35 cellular contexts compared by ENCODE assay signal in the genomic region with DNA sequence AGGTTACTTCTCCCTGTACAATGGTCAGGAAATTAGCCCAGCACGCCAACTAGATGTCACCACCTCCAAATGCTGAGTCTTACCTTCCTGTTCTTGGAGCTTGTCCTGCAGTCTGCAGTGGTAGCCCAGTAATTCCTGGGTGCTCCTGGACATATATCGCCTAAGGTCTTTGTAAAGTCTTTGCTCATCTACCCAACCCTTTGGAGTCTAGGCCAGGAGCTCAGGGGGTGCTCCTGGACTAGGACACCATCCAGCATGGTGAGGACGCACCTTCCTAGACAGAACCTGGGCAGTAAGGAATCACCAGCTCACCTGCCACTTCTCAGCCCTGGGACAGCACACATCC. TPM values are rescaled to one million over a fixed set of nuclear protein-coding genes. Genes with fewer than 3 reads are reported as not detected.
"Had no signal": no experiment of that assay in that cellular context is flagged by ENCODE, and none has a peak within 500 bp of the region (broad histone marks: within the 10 kb centered on the region; RNA-seq: fewer than 3 reads in every experiment).

No MANE protein-coding gene starts in this region.

- H3K4me3 ChIP-seq: adrenal gland, body of pancreas, cardiac muscle cell, colonic mucosa, gastrocnemius medialis, heart left ventricle had no signal

- H3K27me3 Mint-ChIP-seq: activated CD8-positive, alpha-beta memory T cell treated with anti-CD3 and anti-CD28 coated beads, Interleukin-2, amount 10 ng/mL, durations not matched to agents 7 days and 5 days had no signal

- H3K9me3 ChIP-seq: adrenal gland, body of pancreas, colonic mucosa, gastrocnemius medialis, heart left ventricle had no signal

- H3K27ac ChIP-seq: adrenal gland, body of pancreas, cardiac muscle cell, colonic mucosa, foreskin keratinocyte, gastrocnemius medialis, heart left ventricle had no signal

- H3K9me3 Mint-ChIP-seq: activated naive CD4-positive, alpha-beta T cell treated with anti-CD3 and anti-CD28 coated beads, Interleukin-2, amount 50 U/mL, for 24 hours; activated T-helper 1 cell treated with anti-CD3 and anti-CD28 coated beads, Interleukin-12 subunit alpha, Interleukin-12 subunit beta, Interleukin-2, Interleukin-4 antibody, amounts not matched to agents 30 ng/mL and 10 ng/mL and 1 ng/mL, durations not matched to agents 14 hours and 24 hours and 36 hours had no signal

- ATAC-seq: activated CD8-positive, alpha-beta memory T cell treated with anti-CD3 and anti-CD28 coated beads, Interleukin-2, amount 10 ng/mL, durations not matched to agents 7 days and 5 days; activated CD8-positive, alpha-beta T cell treated with anti-CD3 and anti-CD28 coated beads, Interleukin-2, amount 10 ng/mL, durations not matched to agents 7 days and 5 days; activated naive CD8-positive, alpha-beta T cell treated with anti-CD3 and anti-CD28 coated beads, Interleukin-2, amount 50 U/mL, for 24 hours; body of pancreas; esophagus mucosa; foreskin keratinocyte; gastrocnemius medialis; WTC11 had no signal

- H3K27ac Mint-ChIP-seq: activated CD4-positive, alpha-beta memory T cell treated with anti-CD3 and anti-CD28 coated beads for 36 hours; activated CD8-positive, alpha-beta memory T cell treated with anti-CD3 and anti-CD28 coated beads, Interleukin-2, amount 10 ng/mL, durations not matched to agents 7 days and 5 days; activated CD8-positive, alpha-beta T cell treated with anti-CD3 and anti-CD28 coated beads, Interleukin-2, amount 10 ng/mL, durations not matched to agents 7 days and 5 days; activated naive CD4-positive, alpha-beta T cell treated with anti-CD3 and anti-CD28 coated beads for 36 hours; activated naive CD4-positive, alpha-beta T cell treated with anti-CD3 and anti-CD28 coated beads, Interleukin-2, amount 50 U/mL, for 24 hours; activated naive CD8-positive, alpha-beta T cell treated with anti-CD3 and anti-CD28 coated beads for 36 hours; activated naive CD8-positive, alpha-beta T cell treated with anti-CD3 and anti-CD28 coated beads, Interleukin-2, amount 50 U/mL, for 24 hours; activated T-helper 1 cell treated with anti-CD3 and anti-CD28 coated beads, Interleukin-12 subunit alpha, Interleukin-12 subunit beta, Interleukin-2, Interleukin-4 antibody, amounts not matched to agents 30 ng/mL and 10 ng/mL and 1 ng/mL, durations not matched to agents 14 hours and 24 hours and 36 hours; activated T-helper 2 cell treated with anti-CD3 and anti-CD28 coated beads, Interferon-gamma antibody, Interleukin-2, Interleukin-4, amounts not matched to agents 10 μg/mL and 5 μg/mL and 100 μg/mL, durations not matched to agents 14 hours and 24 hours and 36 hours; WTC11 had no signal

- H3K4me1 Mint-ChIP-seq: activated naive CD4-positive, alpha-beta T cell treated with anti-CD3 and anti-CD28 coated beads, Interleukin-2, amount 50 U/mL, for 24 hours; activated naive CD8-positive, alpha-beta T cell treated with anti-CD3 and anti-CD28 coated beads for 36 hours; activated naive CD8-positive, alpha-beta T cell treated with anti-CD3 and anti-CD28 coated beads, Interleukin-2, amount 50 U/mL, for 24 hours had no signal

- H3K4me3 Mint-ChIP-seq: activated CD4-positive, alpha-beta memory T cell treated with anti-CD3 and anti-CD28 coated beads for 36 hours; activated CD8-positive, alpha-beta memory T cell treated with anti-CD3 and anti-CD28 coated beads, Interleukin-2, amount 10 ng/mL, durations not matched to agents 7 days and 5 days; activated CD8-positive, alpha-beta T cell treated with anti-CD3 and anti-CD28 coated beads, Interleukin-2, amount 10 ng/mL, durations not matched to agents 7 days and 5 days; activated naive CD4-positive, alpha-beta T cell treated with anti-CD3 and anti-CD28 coated beads for 36 hours; activated naive CD4-positive, alpha-beta T cell treated with anti-CD3 and anti-CD28 coated beads, Interleukin-2, amount 50 U/mL, for 24 hours; activated naive CD8-positive, alpha-beta T cell treated with anti-CD3 and anti-CD28 coated beads for 36 hours; activated naive CD8-positive, alpha-beta T cell treated with anti-CD3 and anti-CD28 coated beads, Interleukin-2, amount 50 U/mL, for 24 hours; activated T-helper 1 cell treated with anti-CD3 and anti-CD28 coated beads, Interleukin-12 subunit alpha, Interleukin-12 subunit beta, Interleukin-2, Interleukin-4 antibody, amounts not matched to agents 30 ng/mL and 10 ng/mL and 1 ng/mL, durations not matched to agents 14 hours and 24 hours and 36 hours; WTC11 had no signal

- H3K27me3 ChIP-seq: adrenal gland, body of pancreas, cardiac muscle cell, colonic mucosa, foreskin keratinocyte, gastrocnemius medialis had no signal

- DNase-seq: activated CD4-positive, alpha-beta memory T cell treated with anti-CD3 and anti-CD28 coated beads for 36 hours; activated CD4-positive, alpha-beta T cell treated with anti-CD3 and anti-CD28 coated beads for 1 hour; activated CD4-positive, alpha-beta T cell treated with anti-CD3 and anti-CD28 coated beads for 48 hours; activated CD8-positive, alpha-beta memory T cell treated with anti-CD3 and anti-CD28 coated beads, Interleukin-2, amount 10 ng/mL, durations not matched to agents 7 days and 5 days; activated CD8-positive, alpha-beta memory T cell treated with anti-CD3 and anti-CD28 coated beads, Interleukin-2, amount 50 U/mL, for 4 hours; activated CD8-positive, alpha-beta T cell treated with anti-CD3 and anti-CD28 coated beads, Interleukin-2, amount 10 ng/mL, durations not matched to agents 7 days and 5 days; activated effector memory CD4-positive, alpha-beta T cell treated with anti-CD3 and anti-CD28 coated beads, Interleukin-2, amount 50 U/mL, for 16 hours; activated naive CD4-positive, alpha-beta T cell treated with anti-CD3 and anti-CD28 coated beads for 36 hours; activated naive CD8-positive, alpha-beta T cell treated with anti-CD3 and anti-CD28 coated beads for 36 hours; activated naive CD8-positive, alpha-beta T cell treated with anti-CD3 and anti-CD28 coated beads, Interleukin-2, amount 50 U/mL, for 24 hours; activated T-cell treated with anti-CD3 and anti-CD28 coated beads, Interleukin-2, amount 50 U/mL, for 1 hour; activated T-cell treated with anti-CD3 and anti-CD28 coated beads, Interleukin-2, amount 50 U/mL, for 48 hours; adrenal gland; amygdala; aorta; body of pancreas; central memory CD4-positive, alpha-beta T cell; cerebellar nuclear complex; colonic mucosa; effector CD8-positive, alpha-beta T cell; foreskin keratinocyte; gastrocnemius medialis; glutamatergic neuron; heart left ventricle; T-helper 2 cell had no signal

- H3K36me3 Mint-ChIP-seq: activated CD4-positive, alpha-beta memory T cell treated with anti-CD3 and anti-CD28 coated beads for 36 hours; activated CD8-positive, alpha-beta memory T cell treated with anti-CD3 and anti-CD28 coated beads, Interleukin-2, amount 10 ng/mL, durations not matched to agents 7 days and 5 days; activated naive CD4-positive, alpha-beta T cell treated with anti-CD3 and anti-CD28 coated beads, Interleukin-2, amount 50 U/mL, for 24 hours; activated naive CD8-positive, alpha-beta T cell treated with anti-CD3 and anti-CD28 coated beads for 36 hours; WTC11 had no signal

- H3K36me3 ChIP-seq: adrenal gland, cardiac muscle cell, colonic mucosa, gastrocnemius medialis, heart left ventricle had no signal

- H3K4me1 ChIP-seq: adrenal gland, colonic mucosa, foreskin keratinocyte, gastrocnemius medialis, heart left ventricle had no signal

RNA-seq across cellular contexts. Expression of a gene that starts 0.6 kb away (rescaled TPM):
- total RNA-seq: activated CD4-positive, alpha-beta memory T cell treated with anti-CD3 and anti-CD28 coated beads for 36 hours; activated CD8-positive, alpha-beta memory T cell treated with anti-CD3 and anti-CD28 coated beads for 36 hours; activated CD8-positive, alpha-beta memory T cell treated with anti-CD3 and anti-CD28 coated beads, Interleukin-2, amount 10 ng/mL, durations not matched to agents 7 days and 5 days; activated CD8-positive, alpha-beta T cell treated with anti-CD3 and anti-CD28 coated beads, Interleukin-2, amount 10 ng/mL, durations not matched to agents 7 days and 5 days; activated naive CD4-positive, alpha-beta T cell treated with anti-CD3 and anti-CD28 coated beads for 36 hours; activated naive CD8-positive, alpha-beta T cell treated with anti-CD3 and anti-CD28 coated beads for 36 hours; activated T-helper 1 cell treated with anti-CD3 and anti-CD28 coated beads, Interleukin-12 subunit alpha, Interleukin-12 subunit beta, Interleukin-2, Interleukin-4 antibody, amounts not matched to agents 30 ng/mL and 10 ng/mL and 1 ng/mL, durations not matched to agents 14 hours and 24 hours and 36 hours; activated T-helper 2 cell treated with anti-CD3 and anti-CD28 coated beads, Interferon-gamma antibody, Interleukin-2, Interleukin-4, amounts not matched to agents 10 μg/mL and 5 μg/mL and 100 μg/mL, durations not matched to agents 14 hours and 24 hours and 36 hours; adrenal gland; aorta; cardiac muscle cell; dermis microvascular lymphatic vessel endothelial cell; epithelial cell of proximal tubule; esophagus mucosa; foreskin keratinocyte; heart left ventricle; T-helper 1 cell treated with Interleukin-12 subunit alpha and Interleukin-12 subunit beta and Interleukin-4 antibody, amounts not matched to agents 30 ng/mL and 1 ng/mL, for 36 hours had no signal

RNA-seq across cellular contexts. Expression of a gene that starts 30.6 kb away (rescaled TPM):
- total RNA-seq: activated CD4-positive, alpha-beta memory T cell treated with anti-CD3 and anti-CD28 coated beads for 36 hours; activated CD8-positive, alpha-beta memory T cell treated with anti-CD3 and anti-CD28 coated beads for 36 hours; activated CD8-positive, alpha-beta memory T cell treated with anti-CD3 and anti-CD28 coated beads, Interleukin-2, amount 10 ng/mL, durations not matched to agents 7 days and 5 days; activated CD8-positive, alpha-beta T cell treated with anti-CD3 and anti-CD28 coated beads, Interleukin-2, amount 10 ng/mL, durations not matched to agents 7 days and 5 days; activated naive CD4-positive, alpha-beta T cell treated with anti-CD3 and anti-CD28 coated beads for 36 hours; activated naive CD8-positive, alpha-beta T cell treated with anti-CD3 and anti-CD28 coated beads for 36 hours; activated T-helper 1 cell treated with anti-CD3 and anti-CD28 coated beads, Interleukin-12 subunit alpha, Interleukin-12 subunit beta, Interleukin-2, Interleukin-4 antibody, amounts not matched to agents 30 ng/mL and 10 ng/mL and 1 ng/mL, durations not matched to agents 14 hours and 24 hours and 36 hours; activated T-helper 2 cell treated with anti-CD3 and anti-CD28 coated beads, Interferon-gamma antibody, Interleukin-2, Interleukin-4, amounts not matched to agents 10 μg/mL and 5 μg/mL and 100 μg/mL, durations not matched to agents 14 hours and 24 hours and 36 hours; adrenal gland; aorta; cardiac muscle cell; dermis microvascular lymphatic vessel endothelial cell; esophagus mucosa; foreskin keratinocyte; heart left ventricle; T-helper 1 cell treated with Interleukin-12 subunit alpha and Interleukin-12 subunit beta and Interleukin-4 antibody, amounts not matched to agents 30 ng/mL and 1 ng/mL, for 36 hours had no signal
